In genomic region chr13:18921063-18921462, GRCh38 we compare ENCODE assay signal across 1 cellular context.
TF ChIP-seq lines count a peak whose summit lies in the region.

No MANE protein-coding gene starts in this region.

TF ChIP-seq in K562, 482 proteins besides CTCF, POLR2A, EP300 and RAD21 (continued from another document and continues in another):
- TF ChIP-seq ESRRA (IDR thresholded peaks at IDR 0.05; ENCODE audit: borderline replicate concordance, low read depth) = no peak
- TF ChIP-seq RHOXF2B (CRISPR knock-in tag; conservative IDR thresholded peaks at IDR 0.05) = no peak
- no peak for TF ChIP-seq CREB5 (CRISPR knock-in tag; IDR thresholded peaks at IDR 0.05)
- TF ChIP-seq SMAD3 (CRISPR knock-in tag; conservative IDR thresholded peaks at IDR 0.05) = no peak
- peak; percentile 72 for TF ChIP-seq DPF2 (IDR thresholded peaks at IDR 0.05)
- TF ChIP-seq ARID4B (CRISPR knock-in tag; IDR thresholded peaks at IDR 0.05) = no peak
- peak; percentile 96 for TF ChIP-seq TCF7 (IDR thresholded peaks at IDR 0.05; ENCODE audit: borderline replicate concordance)
- no peak for TF ChIP-seq KLF1 (tag; IDR thresholded peaks at IDR 0.05)
- no peak for TF ChIP-seq ZNF384 (IDR thresholded peaks at IDR 0.05; ENCODE audit: low read depth, low read length)
- TF ChIP-seq HNRNPH1 (optimal IDR thresholded peaks at IDR 0.05; ENCODE audit: low read depth, low read length) = no peak
- no peak for TF ChIP-seq FOS (IDR thresholded peaks at IDR 0.05; ENCODE audit: extremely low read depth, insufficient read length)
- TF ChIP-seq ZNF785 (CRISPR knock-in tag; IDR thresholded peaks at IDR 0.05) = no peak
- peak; percentile 57; the same call in 1 of the 2 replicates for TF ChIP-seq LEF1 (IDR thresholded peaks at IDR 0.05)
- TF ChIP-seq, protein P1, sequence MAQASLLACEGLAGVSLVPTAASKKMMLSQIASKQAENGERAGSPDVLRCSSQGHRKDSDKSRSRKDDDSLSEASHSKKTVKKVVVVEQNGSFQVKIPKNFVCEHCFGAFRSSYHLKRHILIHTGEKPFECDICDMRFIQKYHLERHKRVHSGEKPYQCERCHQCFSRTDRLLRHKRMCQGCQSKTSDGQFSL (CRISPR knock-in tag; IDR thresholded peaks at IDR 0.05) = no peak
- TF ChIP-seq, protein P1 (tag; IDR thresholded peaks at IDR 0.05) = no peak
- TF ChIP-seq PTRF (tag; IDR thresholded peaks at IDR 0.05) = no peak
- no peak for TF ChIP-seq HNRNPL (IDR thresholded peaks at IDR 0.05; ENCODE audit: low read depth, low read length)
- no peak for TF ChIP-seq ZNF197 (CRISPR knock-in tag; IDR thresholded peaks at IDR 0.05; ENCODE audit: low read depth)
- TF ChIP-seq DNMT1 (IDR thresholded peaks at IDR 0.05) = no peak
- TF ChIP-seq ZNF780A (CRISPR knock-in tag; IDR thresholded peaks at IDR 0.05) = no peak
- 0 out of 4 replicates have a peak, but pooled peaks of 1 of the 2 experiments have one; percentile 25 for TF ChIP-seq TRIM24 (IDR thresholded peaks at IDR 0.05)
- no peak for TF ChIP-seq ZNF551 (CRISPR knock-in tag; IDR thresholded peaks at IDR 0.05)
- TF ChIP-seq, protein P2, sequence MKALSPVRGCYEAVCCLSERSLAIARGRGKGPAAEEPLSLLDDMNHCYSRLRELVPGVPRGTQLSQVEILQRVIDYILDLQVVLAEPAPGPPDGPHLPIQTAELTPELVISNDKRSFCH (CRISPR knock-in tag; IDR thresholded peaks at IDR 0.05) = no peak
- TF ChIP-seq, protein P2 (tag; IDR thresholded peaks at IDR 0.05) = no peak
- TF ChIP-seq ZNF696 (CRISPR knock-in tag; conservative IDR thresholded peaks at IDR 0.05) = no peak
- TF ChIP-seq ZBTB1 (CRISPR knock-in tag; IDR thresholded peaks at IDR 0.05; ENCODE audit: borderline replicate concordance, low read depth) = no peak
- TF ChIP-seq, protein P3, sequence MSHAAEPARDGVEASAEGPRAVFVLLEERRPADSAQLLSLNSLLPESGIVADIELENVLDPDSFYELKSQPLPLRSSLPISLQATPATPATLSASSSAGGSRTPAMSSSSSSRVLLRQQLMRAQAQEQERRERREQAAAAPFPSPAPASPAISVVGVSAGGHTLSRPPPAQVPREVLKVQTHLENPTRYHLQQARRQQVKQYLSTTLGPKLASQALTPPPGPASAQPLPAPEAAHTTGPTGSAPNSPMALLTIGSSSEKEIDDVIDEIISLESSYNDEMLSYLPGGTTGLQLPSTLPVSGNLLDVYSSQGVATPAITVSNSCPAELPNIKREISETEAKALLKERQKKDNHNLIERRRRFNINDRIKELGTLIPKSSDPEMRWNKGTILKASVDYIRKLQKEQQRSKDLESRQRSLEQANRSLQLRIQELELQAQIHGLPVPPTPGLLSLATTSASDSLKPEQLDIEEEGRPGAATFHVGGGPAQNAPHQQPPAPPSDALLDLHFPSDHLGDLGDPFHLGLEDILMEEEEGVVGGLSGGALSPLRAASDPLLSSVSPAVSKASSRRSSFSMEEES (CRISPR knock-in tag; IDR thresholded peaks at IDR 0.05) = no peak
- no peak for TF ChIP-seq ZFX (CRISPR knock-in tag; IDR thresholded peaks at IDR 0.05)
- no peak for TF ChIP-seq DLX4 (CRISPR knock-in tag; IDR thresholded peaks at IDR 0.05)
- TF ChIP-seq MAFG (tag; conservative IDR thresholded peaks at IDR 0.05) = no peak
- TF ChIP-seq CBFA2T2 (conservative IDR thresholded peaks at IDR 0.05) = peak; percentile 86
- no peak for TF ChIP-seq HLTF (IDR thresholded peaks at IDR 0.05)
- TF ChIP-seq ELF1 (tag; IDR thresholded peaks at IDR 0.05) = no peak
- no peak for TF ChIP-seq E2F4 (CRISPR knock-in tag; IDR thresholded peaks at IDR 0.05; ENCODE audit: low read depth)
- TF ChIP-seq ZNF586 (CRISPR knock-in tag; conservative IDR thresholded peaks at IDR 0.05) = no peak
- no peak for TF ChIP-seq ZNF133 (CRISPR knock-in tag; IDR thresholded peaks at IDR 0.05)
- TF ChIP-seq BCL6 (CRISPR knock-in tag; IDR thresholded peaks at IDR 0.05) = no peak
- TF ChIP-seq HBP1 (CRISPR knock-in tag; IDR thresholded peaks at IDR 0.05) = no peak
- TF ChIP-seq TBL1XR1 (IDR thresholded peaks at IDR 0.05; ENCODE audit: low read length in 2 of 2) = peak in 1 of 2 experiments; percentile 77; a peak in 1 of 4 replicates
- no peak for TF ChIP-seq ETV1 (tag; conservative IDR thresholded peaks at IDR 0.05; ENCODE audit: low read depth)
- no peak for TF ChIP-seq NFE2L1 (tag; IDR thresholded peaks at IDR 0.05; ENCODE audit: borderline replicate concordance, low read depth)
- no peak for TF ChIP-seq CHD4 (IDR thresholded peaks at IDR 0.05; ENCODE audit: insufficient read depth, insufficient replicate concordance, low read depth, low read length, poor library complexity, severe bottlenecking)
- 0 out of 4 replicates have a peak, but pooled peaks of 1 of the 2 experiments have one; percentile 21 for TF ChIP-seq MNT (conservative IDR thresholded peaks at IDR 0.05)
- TF ChIP-seq SNAPC5 (CRISPR knock-in tag; IDR thresholded peaks at IDR 0.05) = no peak
- TF ChIP-seq E2F1 (CRISPR knock-in tag; IDR thresholded peaks at IDR 0.05) = no peak
- no peak for TF ChIP-seq ZC3H8 (IDR thresholded peaks at IDR 0.05)
- no peak for TF ChIP-seq ZNF583 (CRISPR knock-in tag; IDR thresholded peaks at IDR 0.05)
- TF ChIP-seq CEBPG (CRISPR knock-in tag; IDR thresholded peaks at IDR 0.05) = no peak
- TF ChIP-seq CEBPG (tag; conservative IDR thresholded peaks at IDR 0.05 in 1 of 2, IDR thresholded peaks at IDR 0.05 in 1 of 2) = no peak
- TF ChIP-seq, protein P4, sequence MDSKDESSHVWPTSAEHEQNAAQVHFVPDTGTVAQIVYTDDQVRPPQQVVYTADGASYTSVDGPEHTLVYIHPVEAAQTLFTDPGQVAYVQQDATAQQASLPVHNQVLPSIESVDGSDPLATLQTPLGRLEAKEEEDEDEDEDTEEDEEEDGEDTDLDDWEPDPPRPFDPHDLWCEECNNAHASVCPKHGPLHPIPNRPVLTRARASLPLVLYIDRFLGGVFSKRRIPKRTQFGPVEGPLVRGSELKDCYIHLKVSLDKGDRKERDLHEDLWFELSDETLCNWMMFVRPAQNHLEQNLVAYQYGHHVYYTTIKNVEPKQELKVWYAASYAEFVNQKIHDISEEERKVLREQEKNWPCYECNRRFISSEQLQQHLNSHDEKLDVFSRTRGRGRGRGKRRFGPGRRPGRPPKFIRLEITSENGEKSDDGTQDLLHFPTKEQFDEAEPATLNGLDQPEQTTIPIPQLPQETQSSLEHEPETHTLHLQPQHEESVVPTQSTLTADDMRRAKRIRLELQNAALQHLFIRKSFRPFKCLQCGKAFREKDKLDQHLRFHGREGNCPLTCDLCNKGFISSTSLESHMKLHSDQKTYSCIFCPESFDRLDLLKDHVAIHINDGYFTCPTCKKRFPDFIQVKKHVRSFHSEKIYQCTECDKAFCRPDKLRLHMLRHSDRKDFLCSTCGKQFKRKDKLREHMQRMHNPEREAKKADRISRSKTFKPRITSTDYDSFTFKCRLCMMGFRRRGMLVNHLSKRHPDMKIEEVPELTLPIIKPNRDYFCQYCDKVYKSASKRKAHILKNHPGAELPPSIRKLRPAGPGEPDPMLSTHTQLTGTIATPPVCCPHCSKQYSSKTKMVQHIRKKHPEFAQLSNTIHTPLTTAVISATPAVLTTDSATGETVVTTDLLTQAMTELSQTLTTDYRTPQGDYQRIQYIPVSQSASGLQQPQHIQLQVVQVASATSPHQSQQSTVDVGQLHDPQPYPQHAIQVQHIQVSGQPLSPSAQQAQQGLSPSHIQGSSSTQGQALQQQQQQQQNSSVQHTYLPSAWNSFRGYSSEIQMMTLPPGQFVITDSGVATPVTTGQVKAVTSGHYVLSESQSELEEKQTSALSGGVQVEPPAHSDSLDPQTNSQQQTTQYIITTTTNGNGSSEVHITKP (IDR thresholded peaks at IDR 0.05; ENCODE audit: partially characterized antibody) = no peak
- no peak for TF ChIP-seq MAZ (CRISPR knock-in tag; conservative IDR thresholded peaks at IDR 0.05 in 1 of 2, IDR thresholded peaks at IDR 0.05 in 1 of 2)
